Comparison of ENCODE assay signal across 1 cellular context in the genomic region with DNA sequence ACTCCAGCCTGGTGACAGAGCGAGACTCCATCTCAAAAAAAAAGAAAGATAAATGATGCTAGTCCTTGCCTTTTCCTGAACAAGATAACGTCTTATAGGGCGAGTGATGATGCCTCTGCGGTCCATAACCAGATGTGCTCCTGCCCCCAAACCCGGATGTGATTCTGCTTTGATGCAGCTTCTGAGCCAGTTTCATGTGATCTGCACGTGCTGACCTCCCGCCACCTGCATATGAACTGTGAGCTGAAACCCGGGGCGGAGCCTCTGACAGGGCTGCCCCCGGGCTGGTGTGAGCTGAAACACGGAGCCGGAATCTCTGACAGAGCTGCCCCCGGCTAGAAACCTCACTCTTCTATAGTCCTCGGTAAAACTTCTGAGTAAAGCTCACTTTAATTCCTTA.
TF ChIP-seq lines count a peak whose summit lies in the region.

No MANE protein-coding gene starts in this region.

TF ChIP-seq in HepG2, 621 proteins besides CTCF, POLR2A, EP300 and RAD21 (continues in another document):
- TF ChIP-seq ZNF563 (CRISPR knock-in tag; IDR thresholded peaks at IDR 0.05) (peak; percentile 44; the same call in 1 of the 2 replicates), KLF6 (CRISPR knock-in tag; IDR thresholded peaks at IDR 0.05) (0 out of 2 replicates have a peak, but pooled peaks have one; percentile 65), GABPA (IDR thresholded peaks at IDR 0.05; ENCODE audit: low read depth, low read length) (no peak), GABPA (CRISPR knock-in tag; IDR thresholded peaks at IDR 0.05; ENCODE audit: low read depth) (peak; percentile 12; the same call in 1 of the 2 replicates), NAIF1 (CRISPR knock-in tag; IDR thresholded peaks at IDR 0.05; ENCODE audit: borderline replicate concordance) (no peak), SALL1 (CRISPR knock-in tag; IDR thresholded peaks at IDR 0.05) (peak; percentile 57; the same call in 1 of the 2 replicates), ZNF780A (CRISPR knock-in tag; IDR thresholded peaks at IDR 0.05) (no peak), GABPB1 (CRISPR knock-in tag; IDR thresholded peaks at IDR 0.05) (peak; percentile 63), MAZ (IDR thresholded peaks at IDR 0.05; ENCODE audit: borderline replicate concordance, low read depth, low read length) (no peak), MAZ (CRISPR knock-in tag; IDR thresholded peaks at IDR 0.05; ENCODE audit: low read depth) (0 out of 2 replicates have a peak, but pooled peaks have one; percentile 29), ZNF615 (CRISPR knock-in tag; IDR thresholded peaks at IDR 0.05; ENCODE audit: borderline replicate concordance) (no peak), RARA (CRISPR knock-in tag; IDR thresholded peaks at IDR 0.05) (peak; percentile 41), ZNF205 (CRISPR knock-in tag; IDR thresholded peaks at IDR 0.05) (no peak), BHLHE40 (IDR thresholded peaks at IDR 0.05; ENCODE audit: low read length) (peak; percentile 86)
- TF ChIP-seq, protein P1, sequence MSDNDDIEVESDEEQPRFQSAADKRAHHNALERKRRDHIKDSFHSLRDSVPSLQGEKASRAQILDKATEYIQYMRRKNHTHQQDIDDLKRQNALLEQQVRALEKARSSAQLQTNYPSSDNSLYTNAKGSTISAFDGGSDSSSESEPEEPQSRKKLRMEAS (IDR thresholded peaks at IDR 0.05): peak; percentile 72
- TF ChIP-seq, protein P2, sequence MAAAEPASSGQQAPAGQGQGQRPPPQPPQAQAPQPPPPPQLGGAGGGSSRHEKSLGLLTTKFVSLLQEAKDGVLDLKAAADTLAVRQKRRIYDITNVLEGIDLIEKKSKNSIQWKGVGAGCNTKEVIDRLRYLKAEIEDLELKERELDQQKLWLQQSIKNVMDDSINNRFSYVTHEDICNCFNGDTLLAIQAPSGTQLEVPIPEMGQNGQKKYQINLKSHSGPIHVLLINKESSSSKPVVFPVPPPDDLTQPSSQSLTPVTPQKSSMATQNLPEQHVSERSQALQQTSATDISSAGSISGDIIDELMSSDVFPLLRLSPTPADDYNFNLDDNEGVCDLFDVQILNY (CRISPR knock-in tag; conservative IDR thresholded peaks at IDR 0.05): no peak
- TF ChIP-seq, protein P3, sequence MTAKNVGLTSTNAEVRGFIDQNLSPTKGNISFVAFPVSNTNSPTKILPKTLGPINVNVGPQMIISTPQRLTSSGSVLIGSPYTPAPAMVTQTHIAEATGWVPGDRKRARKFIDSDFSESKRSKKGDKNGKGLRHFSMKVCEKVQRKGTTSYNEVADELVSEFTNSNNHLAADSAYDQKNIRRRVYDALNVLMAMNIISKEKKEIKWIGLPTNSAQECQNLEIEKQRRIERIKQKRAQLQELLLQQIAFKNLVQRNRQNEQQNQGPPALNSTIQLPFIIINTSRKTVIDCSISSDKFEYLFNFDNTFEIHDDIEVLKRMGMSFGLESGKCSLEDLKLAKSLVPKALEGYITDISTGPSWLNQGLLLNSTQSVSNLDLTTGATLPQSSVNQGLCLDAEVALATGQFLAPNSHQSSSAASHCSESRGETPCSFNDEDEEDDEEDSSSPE (CRISPR knock-in tag; IDR thresholded peaks at IDR 0.05): peak; percentile 53
- TF ChIP-seq, protein P4, sequence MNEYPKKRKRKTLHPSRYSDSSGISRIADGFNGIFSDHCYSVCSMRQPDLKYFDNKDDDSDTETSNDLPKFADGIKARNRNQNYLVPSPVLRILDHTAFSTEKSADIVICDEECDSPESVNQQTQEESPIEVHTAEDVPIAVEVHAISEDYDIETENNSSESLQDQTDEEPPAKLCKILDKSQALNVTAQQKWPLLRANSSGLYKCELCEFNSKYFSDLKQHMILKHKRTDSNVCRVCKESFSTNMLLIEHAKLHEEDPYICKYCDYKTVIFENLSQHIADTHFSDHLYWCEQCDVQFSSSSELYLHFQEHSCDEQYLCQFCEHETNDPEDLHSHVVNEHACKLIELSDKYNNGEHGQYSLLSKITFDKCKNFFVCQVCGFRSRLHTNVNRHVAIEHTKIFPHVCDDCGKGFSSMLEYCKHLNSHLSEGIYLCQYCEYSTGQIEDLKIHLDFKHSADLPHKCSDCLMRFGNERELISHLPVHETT (CRISPR knock-in tag; conservative IDR thresholded peaks at IDR 0.05): no peak
- TF ChIP-seq, protein P5, sequence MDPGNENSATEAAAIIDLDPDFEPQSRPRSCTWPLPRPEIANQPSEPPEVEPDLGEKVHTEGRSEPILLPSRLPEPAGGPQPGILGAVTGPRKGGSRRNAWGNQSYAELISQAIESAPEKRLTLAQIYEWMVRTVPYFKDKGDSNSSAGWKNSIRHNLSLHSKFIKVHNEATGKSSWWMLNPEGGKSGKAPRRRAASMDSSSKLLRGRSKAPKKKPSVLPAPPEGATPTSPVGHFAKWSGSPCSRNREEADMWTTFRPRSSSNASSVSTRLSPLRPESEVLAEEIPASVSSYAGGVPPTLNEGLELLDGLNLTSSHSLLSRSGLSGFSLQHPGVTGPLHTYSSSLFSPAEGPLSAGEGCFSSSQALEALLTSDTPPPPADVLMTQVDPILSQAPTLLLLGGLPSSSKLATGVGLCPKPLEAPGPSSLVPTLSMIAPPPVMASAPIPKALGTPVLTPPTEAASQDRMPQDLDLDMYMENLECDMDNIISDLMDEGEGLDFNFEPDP (CRISPR knock-in tag; conservative IDR thresholded peaks at IDR 0.05): no peak
- TF ChIP-seq, protein P6, sequence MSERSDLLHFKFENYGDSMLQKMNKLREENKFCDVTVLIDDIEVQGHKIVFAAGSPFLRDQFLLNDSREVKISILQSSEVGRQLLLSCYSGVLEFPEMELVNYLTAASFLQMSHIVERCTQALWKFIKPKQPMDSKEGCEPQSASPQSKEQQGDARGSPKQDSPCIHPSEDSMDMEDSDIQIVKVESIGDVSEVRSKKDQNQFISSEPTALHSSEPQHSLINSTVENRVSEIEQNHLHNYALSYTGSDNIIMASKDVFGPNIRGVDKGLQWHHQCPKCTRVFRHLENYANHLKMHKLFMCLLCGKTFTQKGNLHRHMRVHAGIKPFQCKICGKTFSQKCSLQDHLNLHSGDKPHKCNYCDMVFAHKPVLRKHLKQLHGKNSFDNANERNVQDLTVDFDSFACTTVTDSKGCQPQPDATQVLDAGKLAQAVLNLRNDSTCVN (CRISPR knock-in tag; IDR thresholded peaks at IDR 0.05; ENCODE audit: borderline replicate concordance): no peak
- TF ChIP-seq, protein P7, sequence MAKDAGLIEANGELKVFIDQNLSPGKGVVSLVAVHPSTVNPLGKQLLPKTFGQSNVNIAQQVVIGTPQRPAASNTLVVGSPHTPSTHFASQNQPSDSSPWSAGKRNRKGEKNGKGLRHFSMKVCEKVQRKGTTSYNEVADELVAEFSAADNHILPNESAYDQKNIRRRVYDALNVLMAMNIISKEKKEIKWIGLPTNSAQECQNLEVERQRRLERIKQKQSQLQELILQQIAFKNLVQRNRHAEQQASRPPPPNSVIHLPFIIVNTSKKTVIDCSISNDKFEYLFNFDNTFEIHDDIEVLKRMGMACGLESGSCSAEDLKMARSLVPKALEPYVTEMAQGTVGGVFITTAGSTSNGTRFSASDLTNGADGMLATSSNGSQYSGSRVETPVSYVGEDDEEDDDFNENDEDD (CRISPR knock-in tag; IDR thresholded peaks at IDR 0.05; ENCODE audit: borderline replicate concordance): peak; percentile 58; the same call in 1 of the 2 replicates
- TF ChIP-seq, protein P8, sequence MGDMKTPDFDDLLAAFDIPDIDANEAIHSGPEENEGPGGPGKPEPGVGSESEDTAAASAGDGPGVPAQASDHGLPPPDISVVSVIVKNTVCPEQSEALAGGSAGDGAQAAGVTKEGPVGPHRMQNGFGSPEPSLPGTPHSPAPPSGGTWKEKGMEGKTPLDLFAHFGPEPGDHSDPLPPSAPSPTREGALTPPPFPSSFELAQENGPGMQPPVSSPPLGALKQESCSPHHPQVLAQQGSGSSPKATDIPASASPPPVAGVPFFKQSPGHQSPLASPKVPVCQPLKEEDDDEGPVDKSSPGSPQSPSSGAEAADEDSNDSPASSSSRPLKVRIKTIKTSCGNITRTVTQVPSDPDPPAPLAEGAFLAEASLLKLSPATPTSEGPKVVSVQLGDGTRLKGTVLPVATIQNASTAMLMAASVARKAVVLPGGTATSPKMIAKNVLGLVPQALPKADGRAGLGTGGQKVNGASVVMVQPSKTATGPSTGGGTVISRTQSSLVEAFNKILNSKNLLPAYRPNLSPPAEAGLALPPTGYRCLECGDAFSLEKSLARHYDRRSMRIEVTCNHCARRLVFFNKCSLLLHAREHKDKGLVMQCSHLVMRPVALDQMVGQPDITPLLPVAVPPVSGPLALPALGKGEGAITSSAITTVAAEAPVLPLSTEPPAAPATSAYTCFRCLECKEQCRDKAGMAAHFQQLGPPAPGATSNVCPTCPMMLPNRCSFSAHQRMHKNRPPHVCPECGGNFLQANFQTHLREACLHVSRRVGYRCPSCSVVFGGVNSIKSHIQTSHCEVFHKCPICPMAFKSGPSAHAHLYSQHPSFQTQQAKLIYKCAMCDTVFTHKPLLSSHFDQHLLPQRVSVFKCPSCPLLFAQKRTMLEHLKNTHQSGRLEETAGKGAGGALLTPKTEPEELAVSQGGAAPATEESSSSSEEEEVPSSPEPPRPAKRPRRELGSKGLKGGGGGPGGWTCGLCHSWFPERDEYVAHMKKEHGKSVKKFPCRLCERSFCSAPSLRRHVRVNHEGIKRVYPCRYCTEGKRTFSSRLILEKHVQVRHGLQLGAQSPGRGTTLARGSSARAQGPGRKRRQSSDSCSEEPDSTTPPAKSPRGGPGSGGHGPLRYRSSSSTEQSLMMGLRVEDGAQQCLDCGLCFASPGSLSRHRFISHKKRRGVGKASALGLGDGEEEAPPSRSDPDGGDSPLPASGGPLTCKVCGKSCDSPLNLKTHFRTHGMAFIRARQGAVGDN (CRISPR knock-in tag; IDR thresholded peaks at IDR 0.05): peak; percentile 53
- TF ChIP-seq, protein P9, sequence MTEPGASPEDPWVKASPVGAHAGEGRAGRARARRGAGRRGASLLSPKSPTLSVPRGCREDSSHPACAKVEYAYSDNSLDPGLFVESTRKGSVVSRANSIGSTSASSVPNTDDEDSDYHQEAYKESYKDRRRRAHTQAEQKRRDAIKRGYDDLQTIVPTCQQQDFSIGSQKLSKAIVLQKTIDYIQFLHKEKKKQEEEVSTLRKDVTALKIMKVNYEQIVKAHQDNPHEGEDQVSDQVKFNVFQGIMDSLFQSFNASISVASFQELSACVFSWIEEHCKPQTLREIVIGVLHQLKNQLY (CRISPR knock-in tag; IDR thresholded peaks at IDR 0.05): peak; percentile 50; the same call in 1 of the 2 replicates
- TF ChIP-seq, protein P10, sequence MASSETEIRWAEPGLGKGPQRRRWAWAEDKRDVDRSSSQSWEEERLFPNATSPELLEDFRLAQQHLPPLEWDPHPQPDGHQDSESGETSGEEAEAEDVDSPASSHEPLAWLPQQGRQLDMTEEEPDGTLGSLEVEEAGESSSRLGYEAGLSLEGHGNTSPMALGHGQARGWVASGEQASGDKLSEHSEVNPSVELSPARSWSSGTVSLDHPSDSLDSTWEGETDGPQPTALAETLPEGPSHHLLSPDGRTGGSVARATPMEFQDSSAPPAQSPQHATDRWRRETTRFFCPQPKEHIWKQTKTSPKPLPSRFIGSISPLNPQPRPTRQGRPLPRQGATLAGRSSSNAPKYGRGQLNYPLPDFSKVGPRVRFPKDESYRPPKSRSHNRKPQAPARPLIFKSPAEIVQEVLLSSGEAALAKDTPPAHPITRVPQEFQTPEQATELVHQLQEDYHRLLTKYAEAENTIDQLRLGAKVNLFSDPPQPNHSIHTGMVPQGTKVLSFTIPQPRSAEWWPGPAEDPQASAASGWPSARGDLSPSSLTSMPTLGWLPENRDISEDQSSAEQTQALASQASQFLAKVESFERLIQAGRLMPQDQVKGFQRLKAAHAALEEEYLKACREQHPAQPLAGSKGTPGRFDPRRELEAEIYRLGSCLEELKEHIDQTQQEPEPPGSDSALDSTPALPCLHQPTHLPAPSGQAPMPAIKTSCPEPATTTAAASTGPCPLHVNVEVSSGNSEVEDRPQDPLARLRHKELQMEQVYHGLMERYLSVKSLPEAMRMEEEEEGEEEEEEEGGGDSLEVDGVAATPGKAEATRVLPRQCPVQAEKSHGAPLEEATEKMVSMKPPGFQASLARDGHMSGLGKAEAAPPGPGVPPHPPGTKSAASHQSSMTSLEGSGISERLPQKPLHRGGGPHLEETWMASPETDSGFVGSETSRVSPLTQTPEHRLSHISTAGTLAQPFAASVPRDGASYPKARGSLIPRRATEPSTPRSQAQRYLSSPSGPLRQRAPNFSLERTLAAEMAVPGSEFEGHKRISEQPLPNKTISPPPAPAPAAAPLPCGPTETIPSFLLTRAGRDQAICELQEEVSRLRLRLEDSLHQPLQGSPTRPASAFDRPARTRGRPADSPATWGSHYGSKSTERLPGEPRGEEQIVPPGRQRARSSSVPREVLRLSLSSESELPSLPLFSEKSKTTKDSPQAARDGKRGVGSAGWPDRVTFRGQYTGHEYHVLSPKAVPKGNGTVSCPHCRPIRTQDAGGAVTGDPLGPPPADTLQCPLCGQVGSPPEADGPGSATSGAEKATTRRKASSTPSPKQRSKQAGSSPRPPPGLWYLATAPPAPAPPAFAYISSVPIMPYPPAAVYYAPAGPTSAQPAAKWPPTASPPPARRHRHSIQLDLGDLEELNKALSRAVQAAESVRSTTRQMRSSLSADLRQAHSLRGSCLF (CRISPR knock-in tag; IDR thresholded peaks at IDR 0.05; ENCODE audit: borderline replicate concordance): no peak
- TF ChIP-seq, protein P11, sequence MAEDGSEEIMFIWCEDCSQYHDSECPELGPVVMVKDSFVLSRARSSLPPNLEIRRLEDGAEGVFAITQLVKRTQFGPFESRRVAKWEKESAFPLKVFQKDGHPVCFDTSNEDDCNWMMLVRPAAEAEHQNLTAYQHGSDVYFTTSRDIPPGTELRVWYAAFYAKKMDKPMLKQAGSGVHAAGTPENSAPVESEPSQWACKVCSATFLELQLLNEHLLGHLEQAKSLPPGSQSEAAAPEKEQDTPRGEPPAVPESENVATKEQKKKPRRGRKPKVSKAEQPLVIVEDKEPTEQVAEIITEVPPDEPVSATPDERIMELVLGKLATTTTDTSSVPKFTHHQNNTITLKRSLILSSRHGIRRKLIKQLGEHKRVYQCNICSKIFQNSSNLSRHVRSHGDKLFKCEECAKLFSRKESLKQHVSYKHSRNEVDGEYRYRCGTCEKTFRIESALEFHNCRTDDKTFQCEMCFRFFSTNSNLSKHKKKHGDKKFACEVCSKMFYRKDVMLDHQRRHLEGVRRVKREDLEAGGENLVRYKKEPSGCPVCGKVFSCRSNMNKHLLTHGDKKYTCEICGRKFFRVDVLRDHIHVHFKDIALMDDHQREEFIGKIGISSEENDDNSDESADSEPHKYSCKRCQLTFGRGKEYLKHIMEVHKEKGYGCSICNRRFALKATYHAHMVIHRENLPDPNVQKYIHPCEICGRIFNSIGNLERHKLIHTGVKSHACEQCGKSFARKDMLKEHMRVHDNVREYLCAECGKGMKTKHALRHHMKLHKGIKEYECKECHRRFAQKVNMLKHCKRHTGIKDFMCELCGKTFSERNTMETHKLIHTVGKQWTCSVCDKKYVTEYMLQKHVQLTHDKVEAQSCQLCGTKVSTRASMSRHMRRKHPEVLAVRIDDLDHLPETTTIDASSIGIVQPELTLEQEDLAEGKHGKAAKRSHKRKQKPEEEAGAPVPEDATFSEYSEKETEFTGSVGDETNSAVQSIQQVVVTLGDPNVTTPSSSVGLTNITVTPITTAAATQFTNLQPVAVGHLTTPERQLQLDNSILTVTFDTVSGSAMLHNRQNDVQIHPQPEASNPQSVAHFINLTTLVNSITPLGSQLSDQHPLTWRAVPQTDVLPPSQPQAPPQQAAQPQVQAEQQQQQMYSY (CRISPR knock-in tag; IDR thresholded peaks at IDR 0.05): peak; percentile 94
- TF ChIP-seq, protein P12, sequence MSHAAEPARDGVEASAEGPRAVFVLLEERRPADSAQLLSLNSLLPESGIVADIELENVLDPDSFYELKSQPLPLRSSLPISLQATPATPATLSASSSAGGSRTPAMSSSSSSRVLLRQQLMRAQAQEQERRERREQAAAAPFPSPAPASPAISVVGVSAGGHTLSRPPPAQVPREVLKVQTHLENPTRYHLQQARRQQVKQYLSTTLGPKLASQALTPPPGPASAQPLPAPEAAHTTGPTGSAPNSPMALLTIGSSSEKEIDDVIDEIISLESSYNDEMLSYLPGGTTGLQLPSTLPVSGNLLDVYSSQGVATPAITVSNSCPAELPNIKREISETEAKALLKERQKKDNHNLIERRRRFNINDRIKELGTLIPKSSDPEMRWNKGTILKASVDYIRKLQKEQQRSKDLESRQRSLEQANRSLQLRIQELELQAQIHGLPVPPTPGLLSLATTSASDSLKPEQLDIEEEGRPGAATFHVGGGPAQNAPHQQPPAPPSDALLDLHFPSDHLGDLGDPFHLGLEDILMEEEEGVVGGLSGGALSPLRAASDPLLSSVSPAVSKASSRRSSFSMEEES (CRISPR knock-in tag; IDR thresholded peaks at IDR 0.05): 0 out of 2 replicates have a peak, but pooled peaks have one; percentile 46
